ENCODE assay signal across 20 cellular contexts in genomic region chr2:62724106-62724505, GRCh38. TPM values are rescaled to one million over a fixed set of nuclear protein-coding genes. Genes with fewer than 3 reads are reported as not detected.
DNase-seq lines count a peak whose midpoint lies in the region; ATAC-seq and TF ChIP-seq lines count a peak whose summit lies in the region.
"Had no signal": no experiment of that assay in that cellular context is flagged by ENCODE, and none has a peak within 500 bp of the region (broad histone marks: within the 10 kb centered on the region; RNA-seq: fewer than 3 reads in every experiment).

No MANE protein-coding gene starts in this region.

- no peak for TF ChIP-seq CTCF in chondrocyte (IDR thresholded peaks at IDR 0.05)
- no peak for TF ChIP-seq CTCF in left ventricle myocardium inferior (IDR thresholded peaks at IDR 0.05; ENCODE audit: borderline replicate concordance)

- ATAC-seq in activated naive CD8-positive, alpha-beta T cell treated with anti-CD3 and anti-CD28 coated beads, Interleukin-2, amount 50 U/mL, for 24 hours, result no peak
- no peak for ATAC-seq in GM19397 (IDR thresholded peaks at IDR 0.05; ENCODE audit: unreplicated experiment)
- no peak for ATAC-seq in GM21723 (IDR thresholded peaks at IDR 0.05; ENCODE audit: unreplicated experiment)

- H3K4me1 ChIP-seq in left ventricle myocardium inferior, result peaks cover 12% of the 10 kb centered on the region
- H3K4me1 ChIP-seq: BLaER1 treated with 17β-estradiol and CSF1 and Interleukin-3, amounts not matched to agents 10 nM and 100 nM had no signal

- peaks cover 14% of the 10 kb centered on the region for H3K4me1 Mint-ChIP-seq in activated naive CD8-positive, alpha-beta T cell treated with anti-CD3 and anti-CD28 coated beads, Interleukin-2, amount 50 U/mL, for 24 hours
- peaks cover 17% of the 10 kb centered on the region for H3K4me1 Mint-ChIP-seq in activated naive CD8-positive, alpha-beta T cell treated with anti-CD3 and anti-CD28 coated beads for 36 hours
- H3K4me1 Mint-ChIP-seq in chondrocyte (ENCODE audit: low read depth), result peaks cover 27% of the 10 kb centered on the region

- H3K9me3 ChIP-seq in left ventricle myocardium inferior (replicated peaks), result peaks cover 15% of the 10 kb centered on the region
- H3K9me3 ChIP-seq: Peyer's patch had no signal

- H3K27ac ChIP-seq in left ventricle myocardium inferior (replicated peaks), result no peak overlapping the region
- H3K27ac ChIP-seq: 22Rv1; BLaER1 treated with 17β-estradiol and CSF1 and Interleukin-3, amounts not matched to agents 10 nM and 100 nM; KMS-11 had no signal

- H3K4me3 ChIP-seq in left ventricle myocardium inferior, result no peak overlapping the region
- H3K4me3 ChIP-seq: BLaER1 treated with 17β-estradiol and CSF1 and Interleukin-3, amounts not matched to agents 10 nM and 100 nM; MG63; Peyer's patch had no signal

- H3K9me3 Mint-ChIP-seq in activated naive CD8-positive, alpha-beta T cell treated with anti-CD3 and anti-CD28 coated beads, Interleukin-2, amount 50 U/mL, for 24 hours, result peaks cover 19% of the 10 kb centered on the region
- peaks cover 24% of the 10 kb centered on the region for H3K9me3 Mint-ChIP-seq in activated naive CD8-positive, alpha-beta T cell treated with anti-CD3 and anti-CD28 coated beads for 36 hours
- H3K9me3 Mint-ChIP-seq in chondrocyte (ENCODE audit: low read depth), result peaks cover 18% of the 10 kb centered on the region

- no peak for DNase-seq in activated naive CD8-positive, alpha-beta T cell treated with anti-CD3 and anti-CD28 coated beads, Interleukin-2, amount 50 U/mL, for 24 hours
- DNase-seq in activated naive CD8-positive, alpha-beta T cell treated with anti-CD3 and anti-CD28 coated beads for 36 hours, result no peak
- DNase-seq in chondrocyte (ENCODE audit: low spot score), result no peak
- peak; percentile 42 for DNase-seq in iris pigment epithelial cell (ENCODE audit: low read depth)
- DNase-seq in left ventricle myocardium inferior, result no peak
- no peak for DNase-seq in activated CD4-positive, alpha-beta T cell treated with anti-CD3 and anti-CD28 coated beads, Interleukin-2, amount 50 U/mL, for 48 hours
- DNase-seq: DMS153, HCEC 1CT, MG63, NCI-H1105, NCI-H1930, NCI-H2171 treated with DMSO at 0.1 percent for 48 hours, NCI-H82, Peyer's patch, Right ventricle myocardium superior had no signal

- peaks cover 21% of the 10 kb centered on the region for H3K36me3 Mint-ChIP-seq in activated naive CD8-positive, alpha-beta T cell treated with anti-CD3 and anti-CD28 coated beads, Interleukin-2, amount 50 U/mL, for 24 hours (ENCODE audit: low read depth)
- peaks cover 40% of the 10 kb centered on the region for H3K36me3 Mint-ChIP-seq in activated naive CD8-positive, alpha-beta T cell treated with anti-CD3 and anti-CD28 coated beads for 36 hours
- peaks cover 11% of the 10 kb centered on the region for H3K36me3 Mint-ChIP-seq in chondrocyte (ENCODE audit: low read depth)

- no peaks in the 10 kb centered on the region for H3K27me3 Mint-ChIP-seq in activated naive CD8-positive, alpha-beta T cell treated with anti-CD3 and anti-CD28 coated beads, Interleukin-2, amount 50 U/mL, for 24 hours
- no peaks in the 10 kb centered on the region for H3K27me3 Mint-ChIP-seq in activated naive CD8-positive, alpha-beta T cell treated with anti-CD3 and anti-CD28 coated beads for 36 hours
- H3K27me3 Mint-ChIP-seq in chondrocyte (ENCODE audit: low read depth), result no peaks in the 10 kb centered on the region

- no peaks in the 10 kb centered on the region for H3K36me3 ChIP-seq in left ventricle myocardium inferior
- H3K36me3 ChIP-seq: Peyer's patch had no signal

- peak overlapping the region; percentile 28 for H3K27ac Mint-ChIP-seq in activated naive CD8-positive, alpha-beta T cell treated with anti-CD3 and anti-CD28 coated beads, Interleukin-2, amount 50 U/mL, for 24 hours
- H3K27ac Mint-ChIP-seq in activated naive CD8-positive, alpha-beta T cell treated with anti-CD3 and anti-CD28 coated beads for 36 hours, result no peak overlapping the region
- H3K27ac Mint-ChIP-seq in chondrocyte (ENCODE audit: unreplicated experiment), result peak overlapping the region; percentile 30

- H3K27me3 ChIP-seq in left ventricle myocardium inferior (ENCODE audit: low read depth), result no peaks in the 10 kb centered on the region
- H3K27me3 ChIP-seq: BLaER1 treated with 17β-estradiol and CSF1 and Interleukin-3, amounts not matched to agents 10 nM and 100 nM; MG63; Peyer's patch had no signal

- H3K4me3 Mint-ChIP-seq in activated naive CD8-positive, alpha-beta T cell treated with anti-CD3 and anti-CD28 coated beads, Interleukin-2, amount 50 U/mL, for 24 hours, result no peak overlapping the region
- no peak overlapping the region for H3K4me3 Mint-ChIP-seq in activated naive CD8-positive, alpha-beta T cell treated with anti-CD3 and anti-CD28 coated beads for 36 hours
- H3K4me3 Mint-ChIP-seq in chondrocyte (ENCODE audit: unreplicated experiment), result no peak overlapping the region

- intact Hi-C loops in left ventricle myocardium inferior (cut with micrococcal nuclease), result no loop called here

RNA-seq across cellular contexts. Expression of gene EHBP1, which starts 18.6 kb away (rescaled TPM):
- total RNA-seq in activated naive CD8-positive, alpha-beta T cell treated with anti-CD3 and anti-CD28 coated beads for 36 hours, result 10 to 100 TPM; 25.3 to 28.2 TPM
- total RNA-seq in chondrocyte, result 44.8 to 54.9 TPM (median 48.6 TPM) in 3 replicates
- total RNA-seq in left ventricle myocardium inferior, result 20.4 TPM
